Comparison of ENCODE assay signal across 12 cellular contexts in genomic region chr10:99787782-99788181, GRCh38.
"Had no signal": no experiment of that assay in that cellular context is flagged by ENCODE, and none has a peak within 500 bp of the region (broad histone marks: within the 10 kb centered on the region; RNA-seq: fewer than 3 reads in every experiment).

No MANE protein-coding gene starts in this region.

- H3K4me1 ChIP-seq: spleen, testis had no signal

- DNase-seq: activated CD4-positive, alpha-beta T cell treated with anti-CD3 and anti-CD28 coated beads, Interleukin-2, amount 50 U/mL, for 1 hour; activated T-cell treated with anti-CD3 and anti-CD28 coated beads for 4 hours; endodermal cell; erythroblast; head of caudate nucleus; left ventricle myocardium superior; naive thymus-derived CD4-positive, alpha-beta T cell; SIG-M5; spleen; stimulated activated CD4-positive, alpha-beta T cell treated with anti-CD3 and anti-CD28 coated beads, Interleukin-1b, Interleukin-23, amount 100 ng/mL, for 48 hours had no signal

- H3K9me3 ChIP-seq: spleen, testis had no signal

- H3K27ac ChIP-seq: testis had no signal

- H3K4me3 ChIP-seq: spleen, testis had no signal

- H3K27me3 ChIP-seq: spleen, testis had no signal

- ATAC-seq: naive thymus-derived CD4-positive, alpha-beta T cell; stimulated activated memory B cell treated with anti-CD40 and anti-IgM and Interleukin-4, amounts not matched to agents 10 μg/mL and 1 μg/mL and 100 μg/mL, for 72 hours had no signal
